Comparison of ENCODE assay signal across 9 cellular contexts in genomic region chrX:39755152-39756032, GRCh38.
DNase-seq lines count a peak whose midpoint lies in the region; ATAC-seq and TF ChIP-seq lines count a peak whose summit lies in the region.
"Had no signal": no experiment of that assay in that cellular context is flagged by ENCODE, and none has a peak within 500 bp of the region (broad histone marks: within the 10 kb centered on the region; RNA-seq: fewer than 3 reads in every experiment).

No MANE protein-coding gene starts in this region.

- in situ Hi-C loops in KBM-7 (cut with MboI; ENCODE audit: low pct_unique_long_range_greater_than_20kb, low sequenced_read_pairs) = no loop called here

- ATAC-seq in SK-N-SH treated with all-trans-retinoic acid at 6 μM for 48 hours = peak; percentile 89
- no peak for ATAC-seq in GM18867 (IDR thresholded peaks at IDR 0.05; ENCODE audit: unreplicated experiment)
- no peak for ATAC-seq in GM19467 (IDR thresholded peaks at IDR 0.05; ENCODE audit: unreplicated experiment)

- peak; percentile 87 for DNase-seq in HT-29 (ENCODE audit: low spot score)
- DNase-seq in glomerular visceral epithelial cell (ENCODE audit: extremely low spot score) = peak; percentile 92
- peak; percentile 89 for DNase-seq in renal cortical epithelial cell (ENCODE audit: low read depth)
- DNase-seq in KBM-7 = no peak
- no peak for DNase-seq in NCI-H2171 treated with DMSO at 0.1 percent for 48 hours (lab: John Stamatoyannopoulos, UW)
- DNase-seq: naive B cell had no signal

TF ChIP-seq in SK-N-SH treated with all-trans-retinoic acid at 6 μM for 48 hours, 23 proteins besides CTCF, POLR2A, EP300 and RAD21:
- TF ChIP-seq OSR1 (CRISPR knock-in tag; IDR thresholded peaks at IDR 0.05) = no peak
- no peak for TF ChIP-seq TCF4 (CRISPR knock-in tag; IDR thresholded peaks at IDR 0.05; ENCODE audit: borderline replicate concordance)
- TF ChIP-seq ESRRG (CRISPR knock-in tag; IDR thresholded peaks at IDR 0.05) = no peak
- TF ChIP-seq ZNF8 (CRISPR knock-in tag; IDR thresholded peaks at IDR 0.05) = no peak
- TF ChIP-seq ARNTL (CRISPR knock-in tag; IDR thresholded peaks at IDR 0.05; ENCODE audit: borderline replicate concordance, low read depth) = no peak
- TF ChIP-seq, protein P1, sequence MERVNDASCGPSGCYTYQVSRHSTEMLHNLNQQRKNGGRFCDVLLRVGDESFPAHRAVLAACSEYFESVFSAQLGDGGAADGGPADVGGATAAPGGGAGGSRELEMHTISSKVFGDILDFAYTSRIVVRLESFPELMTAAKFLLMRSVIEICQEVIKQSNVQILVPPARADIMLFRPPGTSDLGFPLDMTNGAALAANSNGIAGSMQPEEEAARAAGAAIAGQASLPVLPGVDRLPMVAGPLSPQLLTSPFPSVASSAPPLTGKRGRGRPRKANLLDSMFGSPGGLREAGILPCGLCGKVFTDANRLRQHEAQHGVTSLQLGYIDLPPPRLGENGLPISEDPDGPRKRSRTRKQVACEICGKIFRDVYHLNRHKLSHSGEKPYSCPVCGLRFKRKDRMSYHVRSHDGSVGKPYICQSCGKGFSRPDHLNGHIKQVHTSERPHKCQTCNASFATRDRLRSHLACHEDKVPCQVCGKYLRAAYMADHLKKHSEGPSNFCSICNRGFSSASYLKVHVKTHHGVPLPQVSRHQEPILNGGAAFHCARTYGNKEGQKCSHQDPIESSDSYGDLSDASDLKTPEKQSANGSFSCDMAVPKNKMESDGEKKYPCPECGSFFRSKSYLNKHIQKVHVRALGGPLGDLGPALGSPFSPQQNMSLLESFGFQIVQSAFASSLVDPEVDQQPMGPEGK (CRISPR knock-in tag; IDR thresholded peaks at IDR 0.05; ENCODE audit: borderline replicate concordance) = no peak
- TF ChIP-seq, protein P2, sequence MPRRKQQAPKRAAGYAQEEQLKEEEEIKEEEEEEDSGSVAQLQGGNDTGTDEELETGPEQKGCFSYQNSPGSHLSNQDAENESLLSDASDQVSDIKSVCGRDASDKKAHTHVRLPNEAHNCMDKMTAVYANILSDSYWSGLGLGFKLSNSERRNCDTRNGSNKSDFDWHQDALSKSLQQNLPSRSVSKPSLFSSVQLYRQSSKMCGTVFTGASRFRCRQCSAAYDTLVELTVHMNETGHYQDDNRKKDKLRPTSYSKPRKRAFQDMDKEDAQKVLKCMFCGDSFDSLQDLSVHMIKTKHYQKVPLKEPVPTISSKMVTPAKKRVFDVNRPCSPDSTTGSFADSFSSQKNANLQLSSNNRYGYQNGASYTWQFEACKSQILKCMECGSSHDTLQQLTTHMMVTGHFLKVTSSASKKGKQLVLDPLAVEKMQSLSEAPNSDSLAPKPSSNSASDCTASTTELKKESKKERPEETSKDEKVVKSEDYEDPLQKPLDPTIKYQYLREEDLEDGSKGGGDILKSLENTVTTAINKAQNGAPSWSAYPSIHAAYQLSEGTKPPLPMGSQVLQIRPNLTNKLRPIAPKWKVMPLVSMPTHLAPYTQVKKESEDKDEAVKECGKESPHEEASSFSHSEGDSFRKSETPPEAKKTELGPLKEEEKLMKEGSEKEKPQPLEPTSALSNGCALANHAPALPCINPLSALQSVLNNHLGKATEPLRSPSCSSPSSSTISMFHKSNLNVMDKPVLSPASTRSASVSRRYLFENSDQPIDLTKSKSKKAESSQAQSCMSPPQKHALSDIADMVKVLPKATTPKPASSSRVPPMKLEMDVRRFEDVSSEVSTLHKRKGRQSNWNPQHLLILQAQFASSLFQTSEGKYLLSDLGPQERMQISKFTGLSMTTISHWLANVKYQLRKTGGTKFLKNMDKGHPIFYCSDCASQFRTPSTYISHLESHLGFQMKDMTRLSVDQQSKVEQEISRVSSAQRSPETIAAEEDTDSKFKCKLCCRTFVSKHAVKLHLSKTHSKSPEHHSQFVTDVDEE (CRISPR knock-in tag; IDR thresholded peaks at IDR 0.05) = no peak
- no peak for TF ChIP-seq ZNF565 (CRISPR knock-in tag; conservative IDR thresholded peaks at IDR 0.05; ENCODE audit: low read depth)
- TF ChIP-seq GLIS3 (CRISPR knock-in tag; IDR thresholded peaks at IDR 0.05) = no peak
- TF ChIP-seq, protein P3, sequence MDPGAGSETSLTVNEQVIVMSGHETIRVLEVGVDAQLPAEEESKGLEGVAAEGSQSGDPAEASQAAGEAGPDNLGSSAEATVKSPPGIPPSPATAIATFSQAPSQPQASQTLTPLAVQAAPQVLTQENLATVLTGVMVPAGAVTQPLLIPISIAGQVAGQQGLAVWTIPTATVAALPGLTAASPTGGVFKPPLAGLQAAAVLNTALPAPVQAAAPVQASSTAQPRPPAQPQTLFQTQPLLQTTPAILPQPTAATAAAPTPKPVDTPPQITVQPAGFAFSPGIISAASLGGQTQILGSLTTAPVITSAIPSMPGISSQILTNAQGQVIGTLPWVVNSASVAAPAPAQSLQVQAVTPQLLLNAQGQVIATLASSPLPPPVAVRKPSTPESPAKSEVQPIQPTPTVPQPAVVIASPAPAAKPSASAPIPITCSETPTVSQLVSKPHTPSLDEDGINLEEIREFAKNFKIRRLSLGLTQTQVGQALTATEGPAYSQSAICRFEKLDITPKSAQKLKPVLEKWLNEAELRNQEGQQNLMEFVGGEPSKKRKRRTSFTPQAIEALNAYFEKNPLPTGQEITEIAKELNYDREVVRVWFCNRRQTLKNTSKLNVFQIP (CRISPR knock-in tag; IDR thresholded peaks at IDR 0.05; ENCODE audit: borderline replicate concordance, low read depth) = no peak
- no peak for TF ChIP-seq CSDC2 (CRISPR knock-in tag; IDR thresholded peaks at IDR 0.05)
- no peak for TF ChIP-seq CSRNP3 (CRISPR knock-in tag; IDR thresholded peaks at IDR 0.05)
- no peak for TF ChIP-seq ZFP30 (CRISPR knock-in tag; IDR thresholded peaks at IDR 0.05)
- TF ChIP-seq ZNF70 (CRISPR knock-in tag; IDR thresholded peaks at IDR 0.05) = no peak
- TF ChIP-seq ZC3H10 (CRISPR knock-in tag; IDR thresholded peaks at IDR 0.05) = no peak
- no peak for TF ChIP-seq BACH2 (CRISPR knock-in tag; IDR thresholded peaks at IDR 0.05; ENCODE audit: borderline replicate concordance)
- TF ChIP-seq RARB (CRISPR knock-in tag; IDR thresholded peaks at IDR 0.05) = no peak
- TF ChIP-seq, protein P4, sequence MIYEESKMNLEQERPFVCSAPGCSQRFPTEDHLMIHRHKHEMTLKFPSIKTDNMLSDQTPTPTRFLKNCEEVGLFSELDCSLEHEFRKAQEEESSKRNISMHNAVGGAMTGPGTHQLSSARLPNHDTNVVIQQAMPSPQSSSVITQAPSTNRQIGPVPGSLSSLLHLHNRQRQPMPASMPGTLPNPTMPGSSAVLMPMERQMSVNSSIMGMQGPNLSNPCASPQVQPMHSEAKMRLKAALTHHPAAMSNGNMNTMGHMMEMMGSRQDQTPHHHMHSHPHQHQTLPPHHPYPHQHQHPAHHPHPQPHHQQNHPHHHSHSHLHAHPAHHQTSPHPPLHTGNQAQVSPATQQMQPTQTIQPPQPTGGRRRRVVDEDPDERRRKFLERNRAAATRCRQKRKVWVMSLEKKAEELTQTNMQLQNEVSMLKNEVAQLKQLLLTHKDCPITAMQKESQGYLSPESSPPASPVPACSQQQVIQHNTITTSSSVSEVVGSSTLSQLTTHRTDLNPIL (CRISPR knock-in tag; IDR thresholded peaks at IDR 0.05; ENCODE audit: low read depth) = no peak
- TF ChIP-seq TOX (CRISPR knock-in tag; IDR thresholded peaks at IDR 0.05; ENCODE audit: borderline replicate concordance) = no peak
TF ChIP-seq in SK-N-SH treated with all-trans-retinoic acid at 6 μM for 48 hours: peak in this region for 0.

Comparison
In these comparisons a context has a peak if more than half of its experiments do, and no peak if none do; other contexts are left out.
1. DNase-seq: peak in HT-29 (single experiment), glomerular visceral epithelial cell (single experiment) and renal cortical epithelial cell (single experiment); none in KBM-7 (single experiment) and NCI-H2171 treated with DMSO at 0.1 percent for 48 hours (single experiment).